Comparison of ENCODE assay signal across 8 cellular contexts in the genomic region with DNA sequence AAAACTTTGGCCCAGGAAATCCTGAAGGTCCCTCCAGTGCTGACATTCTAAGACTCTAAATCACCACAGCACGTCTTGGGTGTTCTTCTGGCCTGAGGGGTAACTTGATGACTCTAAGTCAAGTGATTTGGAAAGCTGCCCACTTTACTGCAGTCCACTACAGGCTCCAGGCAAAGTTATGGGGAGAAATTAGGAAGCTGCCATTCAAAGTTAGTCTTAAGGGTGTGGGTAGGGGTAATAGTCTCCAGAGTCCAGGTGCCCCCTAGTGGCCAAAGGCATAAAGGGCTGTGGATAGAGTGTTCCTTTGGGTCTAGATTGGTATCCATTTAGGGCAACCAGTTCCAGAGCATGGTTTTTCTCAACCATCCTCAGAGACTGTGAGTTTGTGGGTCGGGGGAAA. TPM values are rescaled to one million over a fixed set of nuclear protein-coding genes. Genes with fewer than 3 reads are reported as not detected.
DNase-seq lines count a peak whose midpoint lies in the region; ATAC-seq, FAIRE-seq and TF ChIP-seq lines count a peak whose summit lies in the region.

No MANE protein-coding gene starts in this region.

- no peaks in the 10 kb centered on the region for H3K9me3 ChIP-seq in A673 (ENCODE audit: low read depth, low read length, poor library complexity, severe bottlenecking)
- no peaks in the 10 kb centered on the region for H3K9me3 ChIP-seq in esophagus squamous epithelium
- H3K9me3 ChIP-seq in stomach, result peaks cover 0 to 3% (median 0%) of the 10 kb centered on the region in 4 donors

- POLR2A ChIA-PET in A673 (lab: Charles Lee; ENCODE audit: low non-redundant PET), result no interaction called here

- TF ChIP-seq EP300 in stomach (IDR thresholded peaks at IDR 0.05), result no peak

- DNase-seq in A673 (ENCODE audit: low spot score) (peak; percentile 79), GM18507 (ENCODE audit: extremely low spot score, insufficient read length, low read depth) (peak; percentile 12), OCI-M1 (lab: John Stamatoyannopoulos, UW) (peak; percentile 85), activated T-cell treated with anti-CD3 and anti-CD28 coated beads for 48 hours (ENCODE audit: low read depth) (peak; percentile 29), esophagus squamous epithelium (lab: John Stamatoyannopoulos, UW) (peak; percentile 1), stomach (peak; percentile 74)

- H3K9me3 Mint-ChIP-seq in nephron, result peaks cover 5% of the 10 kb centered on the region

- no peak overlapping the region for H3K4me3 Mint-ChIP-seq in nephron

- no peak overlapping the region for H3K27ac ChIP-seq in A673 (ENCODE audit: low read depth, low read length, poor library complexity, severe bottlenecking)
- no peak overlapping the region for H3K27ac ChIP-seq in esophagus squamous epithelium
- no peak overlapping the region for H3K27ac ChIP-seq in stomach

- H3K27me3 ChIP-seq in A673 (replicated peaks; ENCODE audit: insufficient read depth, low read depth, low read length, poor library complexity) (no peaks in the 10 kb centered on the region), esophagus squamous epithelium (no peaks in the 10 kb centered on the region), stomach (no peaks in the 10 kb centered on the region)

- 21% methylated on average over 2 of the region's 2 CpGs; no CpG with 5 or more reads in 1 of the 2 donors for WGBS in esophagus squamous epithelium, 2 donors
- 9 to 43% (median 19%) methylated on average over 2 of the region's 2 CpGs for WGBS in stomach, 5 donors

- H3K36me3 Mint-ChIP-seq in nephron (ENCODE audit: low read depth), result no peaks in the 10 kb centered on the region

- H3K36me3 ChIP-seq in A673 (ENCODE audit: insufficient read depth, low read length, poor library complexity, severe bottlenecking) (no peaks in the 10 kb centered on the region), esophagus squamous epithelium (no peaks in the 10 kb centered on the region), stomach (no peaks in the 10 kb centered on the region)

- no peaks in the 10 kb centered on the region for H3K4me1 ChIP-seq in A673 (ENCODE audit: insufficient read depth, low read length, poor library complexity, severe bottlenecking)
- H3K4me1 ChIP-seq in esophagus squamous epithelium, result no peaks in the 10 kb centered on the region
- H3K4me1 ChIP-seq in stomach, result no peaks in the 10 kb centered on the region

- TF ChIP-seq CTCF in A673 (conservative IDR thresholded peaks at IDR 0.05; ENCODE audit: low read depth, low read length), result peak; percentile 81
- peak in 5 of 6 experiments; percentile 59 to 78 (median 65) for TF ChIP-seq CTCF in esophagus squamous epithelium (IDR thresholded peaks at IDR 0.05)
- peak; percentile 48 to 59 (median 57) for TF ChIP-seq CTCF in nephron (IDR thresholded peaks at IDR 0.05; ENCODE audit: unreplicated experiment in 3 of 3)
- TF ChIP-seq CTCF in stomach (IDR thresholded peaks at IDR 0.05), result peak in 5 of 7 experiments; percentile 32 to 71 (median 57)

- BruUV-seq in A673 (replicated peaks; lab: Mats Ljungman, UMichigan), result no TSS peak

- peak overlapping the region in 1 of 3 experiments; percentile 22 for H3K27ac Mint-ChIP-seq in nephron

- peak; percentile 45 for ATAC-seq in HG03558 (IDR thresholded peaks at IDR 0.05; ENCODE audit: extremely low read depth, unreplicated experiment)

- no peak overlapping the region for H3K4me3 ChIP-seq in A673 (ENCODE audit: low read depth, low read length, poor library complexity, severe bottlenecking)
- no peak overlapping the region for H3K4me3 ChIP-seq in esophagus squamous epithelium
- H3K4me3 ChIP-seq in stomach, result no peak overlapping the region

- FAIRE-seq in GM18507 (lab: Jason Lieb, UNC), result peak; percentile 53

- CTCF ChIA-PET in A673 (lab: Charles Lee), result interaction anchor here (0.9 kb wide), 1 partner anchor 152 kb away, joined by 5 read pairs; no protein-coding TSS in a partner anchor

- no peaks in the 10 kb centered on the region for H3K27me3 Mint-ChIP-seq in nephron (ENCODE audit: low read depth)

- peaks cover 6% of the 10 kb centered on the region for H3K4me1 Mint-ChIP-seq in nephron

- TF ChIP-seq POLR2A in esophagus squamous epithelium (IDR thresholded peaks at IDR 0.05), result no peak
- TF ChIP-seq POLR2A in stomach (IDR thresholded peaks at IDR 0.05), result no peak

- intact Hi-C loops in A673 (cut with micrococcal nuclease; ENCODE audit: unreplicated experiment), result loop anchor here (1.0 to 5.0 kb wide), 3 partner anchors 75 to 168 kb away; no protein-coding TSS in a partner anchor
- intact Hi-C loops in esophagus squamous epithelium (cut with DNase I), result loop anchor here (10.0 kb wide), 1 partner anchor 172 kb away; no protein-coding TSS in a partner anchor
- intact Hi-C loops in stomach (cut with DNase I; ENCODE audit: low total_unique reads), result loop anchor here (5.0 kb wide), 1 partner anchor 165 kb away; no protein-coding TSS in a partner anchor

RNA-seq across cellular contexts. Expression of a gene that starts 38.7 kb away (rescaled TPM):
- total RNA-seq in A673 (2021) (17.8 and 24.7 TPM in 2 replicates), esophagus squamous epithelium (1 to 10 TPM in 3 of 4 donors, under 1 TPM in 1; 0.99 to 6.7 (median 2.9) TPM), stomach (1 to 10 TPM in 2 of 5 donors, under 1 TPM in 2, not detected in 1; 0.29 to 4.4 (median 1.8) TPM)
- 1 to 10 TPM; 2.3 to 3.8 (median 2.4) TPM for polyA plus RNA-seq in stomach

Comparison
In these comparisons a context has a peak if more than half of its experiments do, and no peak if none do; other contexts are left out.
1. DNase-seq: peak in every context shown above with its lines; median percentile 85 in OCI-M1; 79 in A673; 74 in stomach; 29 in activated T-cell treated with anti-CD3 and anti-CD28 coated beads for 48 hours; 12 in GM18507; 1 in esophagus squamous epithelium.